ENCODE assay signal across 8 cellular contexts in genomic region chr20:35277127-35277526, GRCh38. TPM values are rescaled to one million over a fixed set of nuclear protein-coding genes. Genes with fewer than 3 reads are reported as not detected.
DNase-seq lines count a peak whose midpoint lies in the region; ATAC-seq and TF ChIP-seq lines count a peak whose summit lies in the region.

No MANE protein-coding gene starts in this region.

- peaks cover 20% of the 10 kb centered on the region for H3K4me1 ChIP-seq in lower lobe of right lung
- no peaks in the 10 kb centered on the region for H3K4me1 ChIP-seq in urinary bladder (ENCODE audit: insufficient read depth)

- TF ChIP-seq CTCF in lower lobe of right lung (IDR thresholded peaks at IDR 0.05), result no peak

- peaks cover 16% of the 10 kb centered on the region for H3K4me1 Mint-ChIP-seq in activated naive CD4-positive, alpha-beta T cell treated with anti-CD3 and anti-CD28 coated beads, Interleukin-2, amount 50 U/mL, for 24 hours

- H3K27me3 Mint-ChIP-seq in activated naive CD4-positive, alpha-beta T cell treated with anti-CD3 and anti-CD28 coated beads, Interleukin-2, amount 50 U/mL, for 24 hours, result no peaks in the 10 kb centered on the region

- WGBS in urinary bladder, result 13% methylated on average over 10 of the region's 10 CpGs

- H3K27me3 ChIP-seq in lower lobe of right lung (ENCODE audit: low read depth), result no peaks in the 10 kb centered on the region

- H3K27ac ChIP-seq in angular gyrus (ENCODE audit: low read depth, low read length), result peak overlapping the region; percentile 37
- peak overlapping the region; percentile 99 for H3K27ac ChIP-seq in lower lobe of right lung
- peak overlapping the region; percentile 97 for H3K27ac ChIP-seq in urinary bladder (ENCODE audit: low read depth)

- peak overlapping the region; percentile 79 for H3K4me3 ChIP-seq in lower lobe of right lung
- peak overlapping the region; percentile 83 for H3K4me3 ChIP-seq in urinary bladder (ENCODE audit: low read depth, low read length)

- H3K9me3 ChIP-seq in lower lobe of right lung, result no peaks in the 10 kb centered on the region

- H3K27ac Mint-ChIP-seq in activated naive CD4-positive, alpha-beta T cell treated with anti-CD3 and anti-CD28 coated beads, Interleukin-2, amount 50 U/mL, for 24 hours, result peak overlapping the region; percentile 97

- H3K36me3 Mint-ChIP-seq in activated naive CD4-positive, alpha-beta T cell treated with anti-CD3 and anti-CD28 coated beads, Interleukin-2, amount 50 U/mL, for 24 hours, result peaks cover 14% of the 10 kb centered on the region

- H3K36me3 ChIP-seq in lower lobe of right lung, result peaks cover 65% of the 10 kb centered on the region
- peaks cover 2% of the 10 kb centered on the region for H3K36me3 ChIP-seq in urinary bladder (ENCODE audit: insufficient read depth)

- peak overlapping the region; percentile 97 for H3K4me3 Mint-ChIP-seq in activated naive CD4-positive, alpha-beta T cell treated with anti-CD3 and anti-CD28 coated beads, Interleukin-2, amount 50 U/mL, for 24 hours

- H3K9me3 Mint-ChIP-seq in activated naive CD4-positive, alpha-beta T cell treated with anti-CD3 and anti-CD28 coated beads, Interleukin-2, amount 50 U/mL, for 24 hours, result no peaks in the 10 kb centered on the region

- ATAC-seq in lower lobe of right lung (no peak), HG03139 (IDR thresholded peaks at IDR 0.05; ENCODE audit: unreplicated experiment) (no peak)

- intact Hi-C loops in lower lobe of right lung (cut with DNase I), result no loop called here

- DNase-seq in activated naive CD4-positive, alpha-beta T cell treated with Interleukin-2 at 50 U/mL for 16 hours, result no peak
- DNase-seq in lower lobe of right lung (no peak), NCI-H2227 treated with DMSO at 0.1 percent for 48 hours (lab: John Stamatoyannopoulos, UW) (no peak), hepatic stellate cell (ENCODE audit: low spot score) (no peak)

RNA-seq across cellular contexts. Expression of gene MMP24OS, which starts 0.8 kb away (rescaled TPM):
- 78.7 TPM for total RNA-seq in lower lobe of right lung
- total RNA-seq in urinary bladder, result 13.4 TPM
- 38.0 TPM for polyA plus RNA-seq in urinary bladder

RNA-seq across cellular contexts. Expression of gene EIF6, which starts 7.4 kb away (rescaled TPM):
- total RNA-seq in lower lobe of right lung (72.6 TPM), urinary bladder (66.2 TPM)
- 141 TPM for polyA plus RNA-seq in urinary bladder

RNA-seq across cellular contexts. Expression of gene FAM83C, which starts 15.1 kb away (rescaled TPM):
- total RNA-seq in lower lobe of right lung (not detected), urinary bladder (0.21 TPM)
- polyA plus RNA-seq in urinary bladder, result 0.18 TPM

RNA-seq across cellular contexts. Expression of gene MMP24, which starts 50.6 kb away (rescaled TPM):
- total RNA-seq in lower lobe of right lung (5.3 TPM), urinary bladder (1.5 TPM)
- 0.67 TPM for polyA plus RNA-seq in urinary bladder

Comparison
In these comparisons a context has a peak if more than half of its experiments do, and no peak if none do; other contexts are left out.
1. H3K27ac ChIP-seq: peak in every context shown above with its lines; median percentile 99 in lower lobe of right lung; 97 in urinary bladder; 37 in angular gyrus.